ENCODE assay signal across 15 cellular contexts in genomic region chr2:75654012-75654411, GRCh38. TPM values are rescaled to one million over a fixed set of nuclear protein-coding genes. Genes with fewer than 3 reads are reported as not detected.
DNase-seq lines count a peak whose midpoint lies in the region; ATAC-seq and TF ChIP-seq lines count a peak whose summit lies in the region.
"Had no signal": no experiment of that assay in that cellular context is flagged by ENCODE, and none has a peak within 500 bp of the region (broad histone marks: within the 10 kb centered on the region; RNA-seq: fewer than 3 reads in every experiment).

No MANE protein-coding gene starts in this region.

- H3K4me3 ChIP-seq in mammary epithelial cell (replicated peaks in 1 of 3; ENCODE audit: insufficient read depth in 1 of 3, low read depth in 2 of 3, low read length in 3 of 3) (no peak overlapping the region), Panc1 (ENCODE audit: low read depth in 2 of 2, low read length in 2 of 2) (no peak overlapping the region)

- dilution Hi-C loops in mammary epithelial cell (cut with HindIII; ENCODE audit: low sequenced_read_pairs), result no loop called here

- no peak overlapping the region for H3K27ac Mint-ChIP-seq in MCF 10A (ENCODE audit: low read depth, unreplicated experiment)
- H3K27ac Mint-ChIP-seq: CD8-positive, alpha-beta T cell; HFFc6 had no signal

- H3K79me2 ChIP-seq in mammary epithelial cell (ENCODE audit: insufficient read depth, low read length), result peaks cover 25% of the 10 kb centered on the region

- H3K27ac ChIP-seq in mammary epithelial cell (ENCODE audit: insufficient read depth, low read depth, low read length), result no peak overlapping the region
- H3K27ac ChIP-seq in Panc1 (ENCODE audit: low read length), result no peak overlapping the region
- H3K27ac ChIP-seq in foreskin keratinocyte, result no peak overlapping the region

- BruUV-seq in MCF 10A (replicated peaks; lab: Mats Ljungman, UMichigan) (no TSS peak), mammary epithelial cell (replicated peaks; lab: Mats Ljungman, UMichigan) (no TSS peak), Panc1 (replicated peaks; lab: Mats Ljungman, UMichigan) (no TSS peak)

- H3K9me3 Mint-ChIP-seq in MCF 10A (ENCODE audit: unreplicated experiment), result peaks cover 10% of the 10 kb centered on the region
- H3K9me3 Mint-ChIP-seq: HFFc6 had no signal

- H3K4me2 ChIP-seq in mammary epithelial cell (ENCODE audit: insufficient read depth, low read depth, low read length), result no peak overlapping the region

- intact Hi-C loops in MCF 10A (cut with micrococcal nuclease), result no loop called here
- intact Hi-C loops in mammary epithelial cell (cut with micrococcal nuclease), result no loop called here
- intact Hi-C loops in Panc1 (cut with micrococcal nuclease; ENCODE audit: unreplicated experiment), result no loop called here

- no peak overlapping the region for H3K9ac ChIP-seq in mammary epithelial cell (ENCODE audit: insufficient read depth, low read length)

- ATAC-seq in Panc1, result no peak
- no peak for ATAC-seq in foreskin keratinocyte
- ATAC-seq in HG02571 (IDR thresholded peaks at IDR 0.05; ENCODE audit: unreplicated experiment), result no peak
- ATAC-seq in HG02884 (IDR thresholded peaks at IDR 0.05; ENCODE audit: unreplicated experiment), result no peak
- ATAC-seq: CD8-positive, alpha-beta T cell had no signal

- no peaks in the 10 kb centered on the region for H3K9me3 ChIP-seq in mammary epithelial cell (replicated peaks; ENCODE audit: insufficient read depth, low read length)
- no peaks in the 10 kb centered on the region for H3K9me3 ChIP-seq in Panc1 (ENCODE audit: control insufficient read depth, insufficient read depth, low read depth, low read length)

- in situ Hi-C loops in mammary epithelial cell (cut with MboI; ENCODE audit: low sequenced_read_pairs in 2 of 2) (no loop called here), Panc1 (cut with HindIII; ENCODE audit: low pct_unique_long_range_greater_than_20kb, low sequenced_read_pairs) (no loop called here)

- peaks cover 22% of the 10 kb centered on the region for H3K36me3 ChIP-seq in mammary epithelial cell (ENCODE audit: insufficient read depth, low read length)
- peaks cover 48% of the 10 kb centered on the region for H3K36me3 ChIP-seq in Panc1 (ENCODE audit: control insufficient read depth, insufficient read depth, low read length)

- no peak for DNase-seq in MCF 10A (ENCODE audit: unreplicated experiment)
- no peak for DNase-seq in mammary epithelial cell
- no peak for DNase-seq in Panc1 (ENCODE audit: low read depth, low spot score)
- no peak for DNase-seq in foreskin keratinocyte
- no peak for DNase-seq in stimulated activated naive CD4-positive, alpha-beta T cell (lab: John Stamatoyannopoulos, UW)
- DNase-seq in HK-2 (ENCODE audit: unreplicated experiment), result no peak
- DNase-seq: 8988T; CD8-positive, alpha-beta T cell; GOT3; HFFc6; NCI-H1417 treated with DMSO at 0.1 percent for 48 hours; NCI-H1930; NCI-H446 had no signal

- POLR2A ChIA-PET in MCF 10A (lab: Yijun Ruan, JAX) (interaction anchor here (0.9 to 4.5 kb wide), 2 partner anchors 7 to 14 kb away, joined by 5 to 17 read pairs; partner anchors contain the start of gene MRPL19), Panc1 (lab: Charles Lee) (no interaction called here)

- peaks cover 81% of the 10 kb centered on the region for H3K36me3 Mint-ChIP-seq in MCF 10A (ENCODE audit: insufficient read depth, unreplicated experiment)

- H2AFZ ChIP-seq in mammary epithelial cell (ENCODE audit: low read depth, low read length), result no peak overlapping the region

- no peaks in the 10 kb centered on the region for H3K27me3 Mint-ChIP-seq in MCF 10A (ENCODE audit: insufficient read depth, unreplicated experiment)

- H3K4me1 Mint-ChIP-seq in MCF 10A (ENCODE audit: insufficient read depth, unreplicated experiment), result peaks cover 6% of the 10 kb centered on the region

- CTCF ChIA-PET in MCF 10A (lab: Yijun Ruan, JAX), result interaction anchor here (0.5 to 2.2 kb wide), 6 partner anchors 10 to 945 kb away, joined by 3 to 9 read pairs (median 6); no protein-coding TSS in a partner anchor
- CTCF ChIA-PET in mammary epithelial cell (lab: Charles Lee; ENCODE audit: low non-redundant PET), result no interaction called here
- CTCF ChIA-PET in Panc1 (lab: Charles Lee), result no interaction called here

- 97% methylated on average over 2 of the region's 2 CpGs for WGBS in mammary epithelial cell (ENCODE audit: low coverage, missing lambda C conversion rate)

- no peaks in the 10 kb centered on the region for H3K4me1 ChIP-seq in mammary epithelial cell (ENCODE audit: insufficient read depth, low read length)
- no peaks in the 10 kb centered on the region for H3K4me1 ChIP-seq in Panc1 (ENCODE audit: control insufficient read depth, insufficient read depth, low read length)
- H3K4me1 ChIP-seq in foreskin keratinocyte, result no peaks in the 10 kb centered on the region

- no peaks in the 10 kb centered on the region for H4K20me1 ChIP-seq in mammary epithelial cell (ENCODE audit: insufficient read depth, low read length)

- H3K27me3 ChIP-seq in mammary epithelial cell (ENCODE audit: insufficient read depth, low read length), result no peaks in the 10 kb centered on the region
- H3K27me3 ChIP-seq in Panc1 (ENCODE audit: control insufficient read depth, insufficient read depth, low read length), result no peaks in the 10 kb centered on the region
- H3K27me3 ChIP-seq in foreskin keratinocyte, result no peaks in the 10 kb centered on the region

- no peak overlapping the region for H3K4me3 Mint-ChIP-seq in MCF 10A (ENCODE audit: unreplicated experiment)
- H3K4me3 Mint-ChIP-seq: CD8-positive, alpha-beta T cell; HFFc6 had no signal

- TF ChIP-seq CTCF in MCF 10A (IDR thresholded peaks at IDR 0.05; ENCODE audit: unreplicated experiment) (peak; percentile 13), mammary epithelial cell (conservative IDR thresholded peaks at IDR 0.05 in 1 of 2, IDR thresholded peaks at IDR 0.05 in 1 of 2; ENCODE audit: extremely low read depth in 1 of 2, insufficient read depth in 1 of 2, low read depth in 1 of 2, low read length in 2 of 2) (peak in 1 of 2 donors; percentile 9), Panc1 (IDR thresholded peaks at IDR 0.05) (peak; percentile 31), foreskin keratinocyte (conservative IDR thresholded peaks at IDR 0.05) (peak; percentile 12)

RNA-seq across cellular contexts. Expression of gene MRPL19, which starts 7.4 kb away (rescaled TPM):
- total RNA-seq in MCF 10A (2022) (49.1 and 65.4 TPM in 2 replicates), mammary epithelial cell (10 to 100 TPM; 30.3 to 59.4 TPM), Panc1 (2021; ENCODE audit: unreplicated experiment) (50.2 TPM), foreskin keratinocyte (76.9 and 79.7 TPM in 2 replicates)
- polyA plus RNA-seq in mammary epithelial cell (26.0 TPM), foreskin keratinocyte (50.3 and 61.5 TPM in 2 replicates)
- 9.3 TPM for polyA minus RNA-seq in mammary epithelial cell
- 24.8 TPM for polyA plus RNA-seq in Panc1 (2012; ENCODE audit: insufficient read length)

RNA-seq across cellular contexts. Expression of gene GCFC2, which starts 56.7 kb away (rescaled TPM):
- total RNA-seq in MCF 10A (2022) (38.5 and 41.3 TPM in 2 replicates), mammary epithelial cell (10 to 100 TPM; 12.5 to 16.7 TPM), Panc1 (2021; ENCODE audit: unreplicated experiment) (26.3 TPM), foreskin keratinocyte (14.2 and 16.7 TPM in 2 replicates)
- polyA plus RNA-seq in mammary epithelial cell (6.0 TPM), foreskin keratinocyte (12.9 and 13.0 TPM in 2 replicates)
- 0.67 TPM for polyA minus RNA-seq in mammary epithelial cell
- 9.5 TPM for polyA plus RNA-seq in Panc1 (2012; ENCODE audit: insufficient read length)
